In the genomic region with DNA sequence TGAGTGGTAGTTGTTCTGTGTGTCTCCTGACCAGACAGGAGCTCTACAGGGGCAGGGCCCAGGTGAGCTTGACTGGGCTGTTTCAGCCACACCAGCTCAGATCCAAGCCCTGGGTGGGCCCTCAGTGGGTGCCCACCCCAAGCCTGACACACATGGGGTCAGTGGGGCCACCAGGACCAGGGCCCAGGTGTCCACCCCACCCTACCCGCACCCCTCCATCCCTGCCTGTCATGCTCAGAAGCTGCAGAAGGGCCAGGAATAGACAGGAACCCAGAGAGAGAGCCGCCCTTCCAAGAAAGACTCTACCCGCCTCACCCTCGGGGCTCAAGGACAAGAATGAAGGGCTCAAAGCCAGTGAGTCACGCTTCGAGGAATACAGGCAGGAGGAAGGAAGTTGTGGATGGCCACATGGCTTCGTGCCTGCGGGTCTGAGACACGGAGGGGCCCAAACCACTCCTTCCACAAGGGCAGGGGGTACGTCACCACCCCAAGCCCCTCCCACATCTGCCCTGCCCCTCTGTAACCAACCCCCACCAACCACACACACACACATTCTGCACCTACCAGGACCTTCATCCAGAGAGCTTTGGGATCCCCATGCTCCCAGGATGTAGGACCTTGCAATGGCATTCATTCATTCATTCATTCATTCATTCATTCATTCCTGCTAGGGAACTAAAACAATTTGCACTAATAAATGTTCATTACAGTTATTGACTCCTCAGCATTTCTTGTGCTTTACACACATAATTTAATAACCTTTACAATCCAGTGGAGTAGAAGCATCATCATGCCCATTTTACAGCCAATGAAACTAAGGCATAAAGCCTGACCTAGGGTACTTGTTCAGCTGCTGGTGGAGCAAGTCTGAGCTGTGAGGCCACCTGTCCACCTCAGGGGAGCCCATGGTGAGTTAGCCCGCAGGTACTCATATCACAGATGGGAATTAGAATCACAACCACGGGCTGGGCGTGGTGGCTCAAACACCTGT, we compare ENCODE assay signal across 8 cellular contexts. TPM values are rescaled to one million over a fixed set of nuclear protein-coding genes. Genes with fewer than 3 reads are reported as not detected.
DNase-seq lines count a peak whose midpoint lies in the region; ATAC-seq lines count a peak whose summit lies in the region.

No MANE protein-coding gene starts in this region.

- intact Hi-C loops in activated CD4-positive, alpha-beta T cell treated with anti-CD3 and anti-CD28 coated beads, Interleukin-2, amount 10 ng/mL, durations not matched to agents 24 days and 14 days (cut with micrococcal nuclease): no loop called here

- H3K36me3 Mint-ChIP-seq in activated CD4-positive, alpha-beta T cell treated with anti-CD3 and anti-CD28 coated beads, Interleukin-2, amount 10 ng/mL, durations not matched to agents 24 days and 14 days (ENCODE audit: low read depth): peaks cover 9% of the 10 kb centered on the region

- no peaks in the 10 kb centered on the region for H3K9me3 Mint-ChIP-seq in activated CD4-positive, alpha-beta T cell treated with anti-CD3 and anti-CD28 coated beads, Interleukin-2, amount 10 ng/mL, durations not matched to agents 24 days and 14 days
- no peaks in the 10 kb centered on the region for H3K9me3 Mint-ChIP-seq in stimulated activated naive CD8-positive, alpha-beta T cell treated with anti-CD3 and anti-CD28 coated beads, Interleukin-15, amount 100 ng/mL, for 72 hours

- peak; percentile 64 for DNase-seq in stimulated activated naive CD4-positive, alpha-beta T cell treated with Interleukin-2 at 50 U/mL for 16 hours (lab: John Stamatoyannopoulos, UW)
- DNase-seq in stimulated activated naive CD4-positive, alpha-beta T cell (lab: John Stamatoyannopoulos, UW): no peak
- peak; percentile 92 for DNase-seq in activated CD4-positive, alpha-beta T cell treated with anti-CD3 and anti-CD28 coated beads, Interleukin-2, amount 10 ng/mL, durations not matched to agents 24 days and 14 days
- DNase-seq in effector CD4-positive, alpha-beta T cell: peak; percentile 43
- peak; percentile 79 for DNase-seq in mucosa of gallbladder (ENCODE audit: low spot score)
- peak; percentile 39 to 73 for DNase-seq in stimulated activated naive CD8-positive, alpha-beta T cell treated with anti-CD3 and anti-CD28 coated beads, Interleukin-15, amount 100 ng/mL, for 72 hours
- DNase-seq in NCI-H82 treated with DMSO at 0.1 percent for 48 hours (lab: John Stamatoyannopoulos, UW; ENCODE audit: unreplicated experiment): no peak

- H3K4me3 Mint-ChIP-seq in activated CD4-positive, alpha-beta T cell treated with anti-CD3 and anti-CD28 coated beads, Interleukin-2, amount 10 ng/mL, durations not matched to agents 24 days and 14 days: peak overlapping the region; percentile 72
- peak overlapping the region; percentile 40 to 78 for H3K4me3 Mint-ChIP-seq in stimulated activated naive CD8-positive, alpha-beta T cell treated with anti-CD3 and anti-CD28 coated beads, Interleukin-15, amount 100 ng/mL, for 72 hours

- H3K27ac Mint-ChIP-seq in activated CD4-positive, alpha-beta T cell treated with anti-CD3 and anti-CD28 coated beads, Interleukin-2, amount 10 ng/mL, durations not matched to agents 24 days and 14 days: peak overlapping the region; percentile 91
- H3K27ac Mint-ChIP-seq in stimulated activated naive CD8-positive, alpha-beta T cell treated with anti-CD3 and anti-CD28 coated beads, Interleukin-15, amount 100 ng/mL, for 72 hours: peak overlapping the region; percentile 85 to 86

- peaks cover 64% of the 10 kb centered on the region for H3K4me1 Mint-ChIP-seq in activated CD4-positive, alpha-beta T cell treated with anti-CD3 and anti-CD28 coated beads, Interleukin-2, amount 10 ng/mL, durations not matched to agents 24 days and 14 days
- H3K4me1 Mint-ChIP-seq in stimulated activated naive CD8-positive, alpha-beta T cell treated with anti-CD3 and anti-CD28 coated beads, Interleukin-15, amount 100 ng/mL, for 72 hours: peaks cover 54% of the 10 kb centered on the region

- no peaks in the 10 kb centered on the region for H3K27me3 Mint-ChIP-seq in activated CD4-positive, alpha-beta T cell treated with anti-CD3 and anti-CD28 coated beads, Interleukin-2, amount 10 ng/mL, durations not matched to agents 24 days and 14 days
- no peaks in the 10 kb centered on the region for H3K27me3 Mint-ChIP-seq in stimulated activated naive CD8-positive, alpha-beta T cell treated with anti-CD3 and anti-CD28 coated beads, Interleukin-15, amount 100 ng/mL, for 72 hours

- peak; percentile 86 for ATAC-seq in stimulated activated naive CD8-positive, alpha-beta T cell treated with anti-CD3 and anti-CD28 coated beads, Interleukin-15, amount 100 ng/mL, for 72 hours
- ATAC-seq in GM19397 (IDR thresholded peaks at IDR 0.05; ENCODE audit: unreplicated experiment): no peak

RNA-seq across cellular contexts. Expression of a gene that starts 56.0 kb away (rescaled TPM):
- total RNA-seq in activated CD4-positive, alpha-beta T cell treated with anti-CD3 and anti-CD28 coated beads, Interleukin-2, amount 10 ng/mL, durations not matched to agents 24 days and 14 days: 26.5 and 31.1 TPM in 2 replicates
- 52.8 TPM for total RNA-seq in mucosa of gallbladder

Comparison
In these comparisons a context has a peak if more than half of its experiments do, and no peak if none do; other contexts are left out.
1. DNase-seq: peak in stimulated activated naive CD4-positive, alpha-beta T cell treated with Interleukin-2 at 50 U/mL for 16 hours (single experiment), activated CD4-positive, alpha-beta T cell treated with anti-CD3 and anti-CD28 coated beads, Interleukin-2, amount 10 ng/mL, durations not matched to agents 24 days and 14 days (single experiment), effector CD4-positive, alpha-beta T cell (single experiment), mucosa of gallbladder (single experiment) and stimulated activated naive CD8-positive, alpha-beta T cell treated with anti-CD3 and anti-CD28 coated beads, Interleukin-15, amount 100 ng/mL, for 72 hours (2 of 2); none in stimulated activated naive CD4-positive, alpha-beta T cell (0 of 6) and NCI-H82 treated with DMSO at 0.1 percent for 48 hours (single experiment).